In genomic region chr2:46655551-46656436, GRCh38 we compare ENCODE assay signal across 12 cellular contexts. TPM values are rescaled to one million over a fixed set of nuclear protein-coding genes. Genes with fewer than 3 reads are reported as not detected.
DNase-seq lines count a peak whose midpoint lies in the region; ATAC-seq and TF ChIP-seq lines count a peak whose summit lies in the region.
"Had no signal": no experiment of that assay in that cellular context is flagged by ENCODE, and none has a peak within 500 bp of the region (broad histone marks: within the 10 kb centered on the region; RNA-seq: fewer than 3 reads in every experiment).

No MANE protein-coding gene starts in this region.

- H3K4me1 Mint-ChIP-seq in endothelial cell (ENCODE audit: unreplicated experiment) = peaks cover 21% of the 10 kb centered on the region

- H3K4me1 ChIP-seq in HEK293 (ENCODE audit: control insufficient read depth, insufficient read depth, low read length) (no peaks in the 10 kb centered on the region), left lung (peaks cover 10 to 13% of the 10 kb centered on the region in 2 donors), transverse colon (peaks cover 4 to 18% (median 15%) of the 10 kb centered on the region in 4 donors)
- H3K4me1 ChIP-seq: prostate gland had no signal

- H3K27ac ChIP-seq in HEK293 (ENCODE audit: extremely low read depth, low read depth, low read length) (no peak overlapping the region), left lung (peak overlapping the region in 1 of 2 donors; percentile 48), transverse colon (peak overlapping the region; percentile 5 to 26 (median 16))
- H3K27ac ChIP-seq: HL-60, prostate gland had no signal

- POLR2A ChIA-PET in HEK293 (lab: Yijun Ruan, JAX) = interaction anchor here (0.7 kb wide), 1 partner anchor 21 kb away, joined by 3 read pairs; no protein-coding TSS in a partner anchor

- H3K27me3 ChIP-seq in left lung (no peaks in the 10 kb centered on the region), transverse colon (no peaks in the 10 kb centered on the region)

- H3K36me3 ChIP-seq in HEK293 (ENCODE audit: control insufficient read depth in 2 of 2, insufficient read depth in 1 of 2, low read length in 2 of 2) = no peaks in the 10 kb centered on the region
- H3K36me3 ChIP-seq in left lung = no peaks in the 10 kb centered on the region
- H3K36me3 ChIP-seq in transverse colon = no peaks in the 10 kb centered on the region
- H3K36me3 ChIP-seq: prostate gland had no signal

- H3K9me3 ChIP-seq in HEK293 (ENCODE audit: control insufficient read depth, insufficient read depth, low read depth, low read length) (no peaks in the 10 kb centered on the region), left lung (no peaks in the 10 kb centered on the region), transverse colon (no peaks in the 10 kb centered on the region)
- H3K9me3 ChIP-seq: prostate gland had no signal

- in situ Hi-C loops in transverse colon (cut with MboI; ENCODE audit: low pct_ligation_motif_present in 1 of 4, low pct_unique_long_range_greater_than_20kb in 1 of 4, low sequenced_read_pairs in 3 of 4) = loop anchor here in 1 of 4 donors (25.0 kb wide), 1 partner anchor 107 kb away; no protein-coding TSS in a partner anchor

- intact Hi-C loops in left lung (cut with DNase I) (no loop called here), transverse colon (cut with DNase I; ENCODE audit: low total_unique reads) (no loop called here)

- CTCF ChIA-PET in HEK293 (lab: Yijun Ruan, JAX) = interaction anchor here (0.6 to 5.0 kb wide), 9 partner anchors 14 to 1067 kb away, joined by 3 to 33 read pairs (median 4); no protein-coding TSS in a partner anchor

- TF ChIP-seq EP300 in transverse colon (IDR thresholded peaks at IDR 0.05; ENCODE audit: low read depth) = no peak

- no peak for TF ChIP-seq POLR2A in transverse colon (IDR thresholded peaks at IDR 0.05)

- H3K27ac Mint-ChIP-seq in endothelial cell (ENCODE audit: unreplicated experiment) = no peak overlapping the region

- no peaks in the 10 kb centered on the region for H3K36me3 Mint-ChIP-seq in endothelial cell (ENCODE audit: low read depth, unreplicated experiment)

- no peak overlapping the region for H3K4me3 Mint-ChIP-seq in endothelial cell (ENCODE audit: unreplicated experiment)

- no peak overlapping the region for H3K4me3 ChIP-seq in HEK293 (ENCODE audit: low read depth, low read length)
- H3K4me3 ChIP-seq in left lung = no peak overlapping the region
- H3K4me3 ChIP-seq in transverse colon = no peak overlapping the region
- H3K4me3 ChIP-seq: coronary artery, prostate gland had no signal

- H3K27me3 Mint-ChIP-seq in endothelial cell (ENCODE audit: unreplicated experiment) = no peaks in the 10 kb centered on the region

- 36 to 49% methylated on average over 2 to 7 of the region's 7 CpGs for WGBS in transverse colon (ENCODE audit: low coverage in 1 of 2), 2 donors

- peak; percentile 13 for DNase-seq in endothelial cell (ENCODE audit: low spot score)
- DNase-seq in left lung = no peak
- DNase-seq in transverse colon = no peak
- no peak for DNase-seq in stimulated activated CD4-positive, alpha-beta T cell treated with anti-CD3 and anti-CD28 coated beads, Interleukin-2, amount 100 ng/mL, for 24 hours
- no peak for DNase-seq in T-helper 2 cell
- DNase-seq in amygdala (lab: John Stamatoyannopoulos, UW) = no peak
- DNase-seq: activated naive CD4-positive, alpha-beta T cell treated with Interleukin-2 at 50 U/mL for 16 hours; NCI-H2227 treated with DMSO at 0.1 percent for 48 hours had no signal

- H3K9me3 Mint-ChIP-seq in endothelial cell (ENCODE audit: unreplicated experiment) = no peaks in the 10 kb centered on the region

- ATAC-seq in left lung = peak; percentile 59

- TF ChIP-seq CTCF in HEK293 (tag by site-specific recombination; IDR thresholded peaks at IDR 0.05) = no peak
- no peak for TF ChIP-seq CTCF in endothelial cell (IDR thresholded peaks at IDR 0.05; ENCODE audit: unreplicated experiment)
- TF ChIP-seq CTCF in left lung (IDR thresholded peaks at IDR 0.05) = no peak
- no peak for TF ChIP-seq CTCF in transverse colon (IDR thresholded peaks at IDR 0.05)

TF ChIP-seq in HEK293, 187 proteins besides CTCF, POLR2A, EP300 and RAD21:
- TF ChIP-seq KLF17 (tag by site-specific recombination; IDR thresholded peaks at IDR 0.05) (no peak), ZFHX2 (tag by site-specific recombination; conservative IDR thresholded peaks at IDR 0.05) (0 out of 2 replicates have a peak, but pooled peaks have one; percentile 21)

RNA-seq across cellular contexts. Expression of gene CRIPT, which starts 38.8 kb away (rescaled TPM):
- total RNA-seq in endothelial cell (ENCODE audit: unreplicated experiment) (10.3 TPM), left lung (10 to 100 TPM; 11.5 to 15.5 TPM), transverse colon (10 to 100 TPM in 3 of 4 donors, 1 to 10 TPM in 1; 6.0 to 18.1 (median 14.7) TPM)

RNA-seq across cellular contexts. Expression of gene PIGF, which starts 39.0 kb away (rescaled TPM):
- total RNA-seq in endothelial cell (ENCODE audit: unreplicated experiment) = 23.8 TPM
- total RNA-seq in left lung = 10 to 100 TPM; 26.9 to 30.7 TPM
- total RNA-seq in transverse colon = 10 to 100 TPM in 2 of 4 donors, 1 to 10 TPM in 2; 4.6 to 38.1 (median 14.4) TPM

RNA-seq across cellular contexts. Expression of gene SOCS5, which starts 43.3 kb away (rescaled TPM):
- total RNA-seq in endothelial cell (ENCODE audit: unreplicated experiment) (13.4 TPM), left lung (10 to 100 TPM; 18.5 to 21.4 TPM), transverse colon (10 to 100 TPM; 18.7 to 28.7 (median 21.9) TPM)
